ENCODE assay signal across 37 cellular contexts in the genomic region with DNA sequence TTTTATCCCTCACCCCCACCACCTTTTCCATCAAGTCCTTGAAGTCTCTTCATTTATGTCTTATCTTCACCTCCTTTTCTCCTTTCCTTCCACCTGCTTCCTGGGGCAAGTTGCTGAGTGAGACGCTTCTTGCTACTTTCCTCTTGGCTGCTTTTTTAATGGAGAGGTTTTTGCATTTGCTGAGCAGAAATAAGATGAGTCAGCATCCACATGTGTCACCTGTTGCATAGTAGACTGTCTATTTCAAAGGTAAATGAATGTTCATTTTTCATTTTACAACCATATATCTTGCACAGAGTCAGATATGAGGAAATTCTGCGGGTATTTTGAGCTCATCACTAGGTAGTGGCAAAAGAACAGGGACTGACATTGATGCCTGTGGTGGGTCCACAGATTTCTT. TPM values are rescaled to one million over a fixed set of nuclear protein-coding genes. Genes with fewer than 3 reads are reported as not detected.
"Had no signal": no experiment of that assay in that cellular context is flagged by ENCODE, and none has a peak within 500 bp of the region (broad histone marks: within the 10 kb centered on the region; RNA-seq: fewer than 3 reads in every experiment).

No MANE protein-coding gene starts in this region.

- H3K4me1 ChIP-seq: adrenal gland had no signal

- DNase-seq: activated B cell treated with CpG ODN at 0.5 μM for 24 hours; activated CD4-positive, alpha-beta memory T cell treated with anti-CD3 and anti-CD28 coated beads for 36 hours; activated CD4-positive, alpha-beta T cell treated with anti-CD3 and anti-CD28 coated beads for 4 hours; activated CD4-positive, alpha-beta T cell treated with anti-CD3 and anti-CD28 coated beads, Interleukin-2, amount 50 U/mL, for 1 hour; activated CD4-positive, CD25-positive, alpha-beta regulatory T cell treated with anti-CD3 and anti-CD28 coated beads, Interleukin-2, amount 50 U/mL, for 72 hours; activated CD8-positive, alpha-beta memory T cell treated with anti-CD3 and anti-CD28 coated beads, Interleukin-2, amount 50 U/mL, for 4 hours; activated gamma-delta T cell treated with Interleukin-2 at 50 U/mL for 16 hours; activated naive CD4-positive, alpha-beta T cell treated with anti-CD3 and anti-CD28 coated beads for 36 hours; activated T-cell treated with anti-CD3 and anti-CD28 coated beads for 4 hours; activated T-cell treated with anti-CD3 and anti-CD28 coated beads, Interleukin-2, amount 50 U/mL, for 4 hours; adrenal gland; cerebellar nuclear complex; NCI-H1105 treated with DMSO at 0.1 percent for 48 hours; NCI-H1436; NCI-H1694; NCI-H1930; NCI-H2081 treated with DMSO at 0.1 percent for 48 hours; NCI-H226; NCI-H446 treated with DMSO at 0.1 percent for 48 hours; NCI-H524; PC-9; SIG-M5; SW 1271; T-helper 1 cell; T-helper 2 cell; T-helper 9 cell had no signal

- H3K4me2 ChIP-seq: PC-9 had no signal

- H3K9me3 Mint-ChIP-seq: activated CD4-positive, alpha-beta memory T cell treated with anti-CD3 and anti-CD28 coated beads for 36 hours; activated naive CD4-positive, alpha-beta T cell treated with anti-CD3 and anti-CD28 coated beads for 36 hours; activated naive CD4-positive, alpha-beta T cell treated with anti-CD3 and anti-CD28 coated beads, Interleukin-2, amount 50 U/mL, for 72 hours; activated T-cell treated with anti-CD3 and anti-CD28 coated beads, Interleukin-2, amount 50 U/mL, for 4 hours; activated T-helper 1 cell treated with anti-CD3 and anti-CD28 coated beads, Interleukin-12 subunit alpha, Interleukin-12 subunit beta, Interleukin-2, Interleukin-4 antibody, amounts not matched to agents 30 ng/mL and 10 ng/mL and 1 ng/mL, durations not matched to agents 14 hours and 24 hours and 36 hours; brain had no signal

- H3K27ac ChIP-seq: adrenal gland, PC-9, RWPE1, VCaP had no signal

- H3K4me1 Mint-ChIP-seq: activated B cell treated with CpG ODN at 0.5 μM for 24 hours, brain had no signal

- ATAC-seq: activated naive CD4-positive, alpha-beta T cell treated with anti-CD3 and anti-CD28 coated beads, Interleukin-2, amount 50 U/mL, for 72 hours; activated T-cell treated with anti-CD3 and anti-CD28 coated beads, Interleukin-2, amount 50 U/mL, for 4 hours; Right ventricle myocardium inferior; SK-N-SH treated with all-trans-retinoic acid at 6 μM for 48 hours had no signal

- H3K27me3 Mint-ChIP-seq: activated B cell treated with CpG ODN at 0.5 μM for 24 hours; activated CD4-positive, alpha-beta memory T cell treated with anti-CD3 and anti-CD28 coated beads for 36 hours; brain had no signal

- H3K27me3 ChIP-seq: adrenal gland had no signal

- FAIRE-seq: bronchial epithelial cell, RCC 7860 had no signal

- H3K4me3 ChIP-seq: adrenal gland, PC-9 had no signal

- H3K4me3 Mint-ChIP-seq: activated B cell treated with CpG ODN at 0.5 μM for 24 hours; activated CD4-positive, alpha-beta memory T cell treated with anti-CD3 and anti-CD28 coated beads for 36 hours; activated naive CD4-positive, alpha-beta T cell treated with anti-CD3 and anti-CD28 coated beads for 36 hours; activated T-cell treated with anti-CD3 and anti-CD28 coated beads, Interleukin-2, amount 50 U/mL, for 4 hours; activated T-helper 1 cell treated with anti-CD3 and anti-CD28 coated beads, Interleukin-12 subunit alpha, Interleukin-12 subunit beta, Interleukin-2, Interleukin-4 antibody, amounts not matched to agents 30 ng/mL and 10 ng/mL and 1 ng/mL, durations not matched to agents 14 hours and 24 hours and 36 hours; brain had no signal

- H3K9me3 ChIP-seq: adrenal gland had no signal

- H3K36me3 Mint-ChIP-seq: activated CD4-positive, alpha-beta memory T cell treated with anti-CD3 and anti-CD28 coated beads for 36 hours; brain had no signal

- H2AFZ ChIP-seq: PC-9 had no signal

- H3K27ac Mint-ChIP-seq: activated B cell treated with CpG ODN at 0.5 μM for 24 hours; activated CD4-positive, alpha-beta memory T cell treated with anti-CD3 and anti-CD28 coated beads for 36 hours; activated naive CD4-positive, alpha-beta T cell treated with anti-CD3 and anti-CD28 coated beads for 36 hours; activated naive CD4-positive, alpha-beta T cell treated with anti-CD3 and anti-CD28 coated beads, Interleukin-2, amount 50 U/mL, for 72 hours; activated T-helper 1 cell treated with anti-CD3 and anti-CD28 coated beads, Interleukin-12 subunit alpha, Interleukin-12 subunit beta, Interleukin-2, Interleukin-4 antibody, amounts not matched to agents 30 ng/mL and 10 ng/mL and 1 ng/mL, durations not matched to agents 14 hours and 24 hours and 36 hours; brain had no signal

- H3K36me3 ChIP-seq: adrenal gland had no signal

RNA-seq across cellular contexts. Expression of a gene that starts 28.3 kb away (rescaled TPM):
- total RNA-seq: M059J, PC-9, Right ventricle myocardium inferior, SK-MEL-5 had no signal
